In the genomic region with DNA sequence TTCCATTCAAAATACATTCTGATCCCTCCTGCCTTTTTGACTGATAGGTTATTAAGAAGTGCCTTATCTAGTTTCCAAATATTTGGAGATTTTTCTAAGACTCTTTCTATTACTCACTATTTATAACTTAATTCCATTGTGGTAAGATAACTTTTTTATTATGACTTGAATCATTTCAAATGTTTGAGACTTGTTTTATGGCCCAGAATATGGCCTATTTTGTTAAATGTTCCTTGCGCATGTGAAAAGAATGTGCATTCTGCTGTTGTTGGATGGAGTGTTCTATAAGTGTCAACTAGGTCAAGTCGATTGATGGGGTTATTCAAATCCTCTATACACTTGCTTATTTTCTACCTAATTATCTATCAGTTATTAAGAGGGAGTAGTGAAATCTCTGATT, we compare ENCODE assay signal across 27 cellular contexts. TPM values are rescaled to one million over a fixed set of nuclear protein-coding genes. Genes with fewer than 3 reads are reported as not detected.
DNase-seq lines count a peak whose midpoint lies in the region; ATAC-seq, FAIRE-seq and TF ChIP-seq lines count a peak whose summit lies in the region.
"Had no signal": no experiment of that assay in that cellular context is flagged by ENCODE, and none has a peak within 500 bp of the region (broad histone marks: within the 10 kb centered on the region; RNA-seq: fewer than 3 reads in every experiment).

No MANE protein-coding gene starts in this region.

- peak; percentile 57 for ATAC-seq in IMR-90 (ENCODE audit: low read depth)
- ATAC-seq in thoracic aorta (ENCODE audit: insufficient number of reproducible peaks, low FRiP score, low read depth): no peak
- ATAC-seq in HG03571 (IDR thresholded peaks at IDR 0.05; ENCODE audit: unreplicated experiment): no peak
- ATAC-seq: HepG2 had no signal

- no peak overlapping the region for H3K23ac ChIP-seq in IMR-90 (ENCODE audit: low read depth, low read length)

- no peak overlapping the region for H4K5ac ChIP-seq in IMR-90 (ENCODE audit: low read depth, low read length)

- intact Hi-C loops in IMR-90 (cut with micrococcal nuclease): no loop called here

- H3K14ac ChIP-seq in IMR-90 (replicated peaks; ENCODE audit: low read depth, low read length): no peak overlapping the region

- H3K27ac ChIP-seq in IMR-90 (ENCODE audit: insufficient read depth, low read length) (no peak overlapping the region), astrocyte (ENCODE audit: low read depth, low read length) (no peak overlapping the region), thoracic aorta (peak overlapping the region; percentile 62 to 90)
- H3K27ac ChIP-seq: SJSA1 had no signal

- H3K4me2 ChIP-seq in IMR-90 (ENCODE audit: low read depth, low read length): peak overlapping the region; percentile 31; the same call in 1 of the 2 replicates
- H3K4me2 ChIP-seq in astrocyte (ENCODE audit: low read length): no peak overlapping the region

- peak overlapping the region; percentile 13; the same call in 1 of the 2 replicates for H3K18ac ChIP-seq in IMR-90 (ENCODE audit: low read depth, low read length)

- no peak overlapping the region for H2BK15ac ChIP-seq in IMR-90 (ENCODE audit: low read depth, low read length)

- CTCF ChIA-PET in IMR-90 (lab: Yijun Ruan, JAX): no interaction called here

- H2BK120ac ChIP-seq in IMR-90 (ENCODE audit: low read depth, low read length): no peak overlapping the region

- peak; percentile 83 for DNase-seq in EH (ENCODE audit: low read depth)
- peak; percentile 54 for DNase-seq in IMR-90
- DNase-seq in astrocyte (ENCODE audit: low read depth): peak; percentile 35
- DNase-seq in thoracic aorta (ENCODE audit: low spot score): no peak
- no peak for DNase-seq in activated naive CD4-positive, alpha-beta T cell treated with anti-CD3 and anti-CD28 coated beads, Interleukin-2, amount 50 U/mL, for 16 hours
- DNase-seq in mucosa of gallbladder (ENCODE audit: low spot score): no peak
- DNase-seq: AML-193; C1 segment of cervical spinal cord; Caco-2; CD4-positive, alpha-beta memory T cell; GF-D8; KBM-7; MG63; NCI-H2029; NCI-H446; NCI-H524 treated with DMSO at 0.1 percent for 48 hours; NCI-H774; NK-92 treated with Interleukin-12 subunit alpha and Interleukin-12 subunit beta, amount 100 ng/mL, for 24 hours; Right ventricle myocardium superior; RPMI8226 had no signal

- H3K9me1 ChIP-seq in IMR-90 (ENCODE audit: insufficient read depth, low read length): no peaks in the 10 kb centered on the region

- H2BK5ac ChIP-seq in IMR-90 (ENCODE audit: low read depth, low read length, poor library complexity, severe bottlenecking): peak overlapping the region; percentile 63

- H3K4ac ChIP-seq in IMR-90 (ENCODE audit: low read depth, low read length): no peak overlapping the region

- no peaks in the 10 kb centered on the region for H3K79me1 ChIP-seq in IMR-90 (ENCODE audit: low read depth in 1 of 2, low read length in 2 of 2)

- TF ChIP-seq CTCF in IMR-90 (conservative IDR thresholded peaks at IDR 0.05; ENCODE audit: low read depth, low read length) (no peak), astrocyte (IDR thresholded peaks at IDR 0.05; ENCODE audit: insufficient read depth, low read depth, low read length) (no peak), thoracic aorta (IDR thresholded peaks at IDR 0.05) (no peak)

- H3K36me3 ChIP-seq in IMR-90 (ENCODE audit: control insufficient read depth, insufficient read depth, low read length) (no peaks in the 10 kb centered on the region), astrocyte (ENCODE audit: insufficient read depth, low read length) (no peaks in the 10 kb centered on the region), thoracic aorta (no peaks in the 10 kb centered on the region)
- H3K36me3 ChIP-seq: MG63, SJSA1 had no signal

- no peaks in the 10 kb centered on the region for H3K36me3 Mint-ChIP-seq in astrocyte (ENCODE audit: low read depth, unreplicated experiment)
- H3K36me3 Mint-ChIP-seq: CD4-positive, alpha-beta memory T cell had no signal

- TF ChIP-seq RAD21 in IMR-90 (IDR thresholded peaks at IDR 0.05; ENCODE audit: low read length): no peak

- H3K4me1 Mint-ChIP-seq in astrocyte (ENCODE audit: low read depth, unreplicated experiment): peaks cover 6% of the 10 kb centered on the region
- H3K4me1 Mint-ChIP-seq: CD4-positive, alpha-beta memory T cell had no signal

- H3K4me3 ChIP-seq in IMR-90 (ENCODE audit: insufficient read depth, low read depth, low read length) (no peak overlapping the region), astrocyte (ENCODE audit: insufficient read depth, low read depth, low read length) (no peak overlapping the region), thoracic aorta (peak overlapping the region; percentile 27)
- H3K4me3 ChIP-seq: MG63, SJSA1 had no signal

- H4K91ac ChIP-seq in IMR-90 (ENCODE audit: insufficient read depth, low read depth, low read length): no peak overlapping the region

- in situ Hi-C loops in IMR-90 (cut with MboI; ENCODE audit: low sequenced_read_pairs): no loop called here

- H3K27me3 Mint-ChIP-seq in astrocyte (ENCODE audit: low read depth, unreplicated experiment): no peaks in the 10 kb centered on the region

- no peak overlapping the region for H2AK9ac ChIP-seq in IMR-90 (replicated peaks; ENCODE audit: low read depth, low read length, poor library complexity)

- H4K20me1 ChIP-seq in IMR-90 (ENCODE audit: insufficient read depth, low read length): no peaks in the 10 kb centered on the region
- no peaks in the 10 kb centered on the region for H4K20me1 ChIP-seq in astrocyte (ENCODE audit: insufficient read depth, low read length)

- H3K27me3 ChIP-seq in IMR-90 (ENCODE audit: control insufficient read depth, insufficient read depth, low read length): no peaks in the 10 kb centered on the region
- H3K27me3 ChIP-seq in astrocyte (ENCODE audit: insufficient read depth, low read length): no peaks in the 10 kb centered on the region
- H3K27me3 ChIP-seq in thoracic aorta (replicated peaks; ENCODE audit: insufficient read depth): no peaks in the 10 kb centered on the region
- H3K27me3 ChIP-seq: MG63, SJSA1 had no signal

- dilution Hi-C loops in IMR-90 (cut with HindIII; ENCODE audit: low sequenced_read_pairs, unreplicated experiment): no loop called here

- H4K8ac ChIP-seq in IMR-90 (ENCODE audit: low read depth in 2 of 2, low read length in 2 of 2): no peak overlapping the region

- BruUV-seq in IMR-90 (replicated peaks; lab: Mats Ljungman, UMichigan): no TSS peak

- no peak for FAIRE-seq in astrocyte (lab: Jason Lieb, UNC)
- FAIRE-seq: A204.1, GM12892, GM19239, HepG2 had no signal

- no CpG with 5 or more reads among the region's 2 CpGs for WGBS in IMR-90 (ENCODE audit: extremely low coverage in 2 of 2, insufficient read length in 1 of 2), 2 experiments

- H3K4me1 ChIP-seq in IMR-90 (ENCODE audit: control insufficient read depth, insufficient read depth, low read length): peaks cover 7% of the 10 kb centered on the region
- H3K4me1 ChIP-seq in astrocyte (ENCODE audit: insufficient read depth, low read length): no peaks in the 10 kb centered on the region
- H3K4me1 ChIP-seq in thoracic aorta (ENCODE audit: control insufficient read depth in 1 of 2, low read depth in 2 of 2): peaks cover 17 to 32% of the 10 kb centered on the region in 2 donors

- no peak overlapping the region for H2AK5ac ChIP-seq in IMR-90 (ENCODE audit: low read depth, low read length)

- no peak overlapping the region for H2BK20ac ChIP-seq in IMR-90 (ENCODE audit: low read depth, low read length)

- H3K9me3 Mint-ChIP-seq in astrocyte (ENCODE audit: unreplicated experiment): no peaks in the 10 kb centered on the region

- no peak overlapping the region for H3K27ac Mint-ChIP-seq in astrocyte (ENCODE audit: unreplicated experiment)

- H3K9me3 ChIP-seq in IMR-90 (ENCODE audit: control insufficient read depth, insufficient read depth, low read length) (no peaks in the 10 kb centered on the region), astrocyte (ENCODE audit: insufficient read depth, low read depth, low read length) (no peaks in the 10 kb centered on the region), thoracic aorta (no peaks in the 10 kb centered on the region)
- H3K9me3 ChIP-seq: Caco-2, SJSA1 had no signal

- no peak overlapping the region for H3K56ac ChIP-seq in IMR-90 (ENCODE audit: extremely low read depth, insufficient read depth, low read length)

- H3K9ac ChIP-seq in IMR-90 (ENCODE audit: low read depth, low read length): no peak overlapping the region
- H3K9ac ChIP-seq in astrocyte (ENCODE audit: low read length): no peak overlapping the region

- no peak overlapping the region for H3K4me3 Mint-ChIP-seq in astrocyte (ENCODE audit: unreplicated experiment)
- H3K4me3 Mint-ChIP-seq: CD4-positive, alpha-beta memory T cell had no signal

- POLR2A ChIA-PET in IMR-90 (lab: Charles Lee; ENCODE audit: unreplicated experiment): no interaction called here

- no peaks in the 10 kb centered on the region for H3K79me2 ChIP-seq in astrocyte (ENCODE audit: insufficient read depth, low read length)

- no peak for TF ChIP-seq POLR2A in IMR-90 (IDR thresholded peaks at IDR 0.05; ENCODE audit: low read depth, low read length)

- H2AFZ ChIP-seq in IMR-90 (replicated peaks; ENCODE audit: low read length, poor library complexity) (no peak overlapping the region), astrocyte (ENCODE audit: low read depth, low read length) (no peak overlapping the region)

TF ChIP-seq in IMR-90, 13 proteins besides CTCF, POLR2A, EP300 and RAD21 (continues in another document):
- TF ChIP-seq FOS (IDR thresholded peaks at IDR 0.05; ENCODE audit: low read depth, low read length): no peak
- no peak for TF ChIP-seq NFE2L2 (IDR thresholded peaks at IDR 0.05; ENCODE audit: low read depth, low read length)
- TF ChIP-seq SMC3 (IDR thresholded peaks at IDR 0.05; ENCODE audit: low read depth, low read length): no peak
- TF ChIP-seq, protein P1, sequence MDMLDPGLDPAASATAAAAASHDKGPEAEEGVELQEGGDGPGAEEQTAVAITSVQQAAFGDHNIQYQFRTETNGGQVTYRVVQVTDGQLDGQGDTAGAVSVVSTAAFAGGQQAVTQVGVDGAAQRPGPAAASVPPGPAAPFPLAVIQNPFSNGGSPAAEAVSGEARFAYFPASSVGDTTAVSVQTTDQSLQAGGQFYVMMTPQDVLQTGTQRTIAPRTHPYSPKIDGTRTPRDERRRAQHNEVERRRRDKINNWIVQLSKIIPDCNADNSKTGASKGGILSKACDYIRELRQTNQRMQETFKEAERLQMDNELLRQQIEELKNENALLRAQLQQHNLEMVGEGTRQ (IDR thresholded peaks at IDR 0.05; ENCODE audit: low read depth, low read length): no peak

RNA-seq across cellular contexts. Expression of a gene that starts 13.1 kb away (rescaled TPM):
- 0.36 and 0.56 TPM in 2 replicates for total RNA-seq in IMR-90 (2012; rRNA removed)
- 0.30 and 0.34 TPM in 2 replicates for polyA plus RNA-seq in IMR-90 (2012; rRNA removed)
- 0.16 TPM in 1 of 2 replicates, not detected in the other for polyA plus RNA-seq in IMR-90 (2012; cell fraction: cytosol; rRNA removed)
- polyA plus RNA-seq in IMR-90 (2012; cell fraction: nucleus; rRNA removed; ENCODE audit: low replicate concordance): 0.09 and 0.11 TPM in 2 replicates
- total RNA-seq in astrocyte: not detected in 2 replicates
- not detected for total RNA-seq in thoracic aorta
- total RNA-seq in mucosa of gallbladder: not detected
- total RNA-seq: Caco-2; CD4-positive, alpha-beta memory T cell; HepG2; HT1080; Right ventricle myocardium superior had no signal
- polyA plus RNA-seq: CD4-positive, alpha-beta memory T cell had no signal

RNA-seq across cellular contexts. Expression of a gene that starts 59.5 kb away (rescaled TPM):
- total RNA-seq in IMR-90 (2012; rRNA removed) (19.9 and 21.1 TPM in 2 replicates), astrocyte (8.5 and 10.1 TPM in 2 replicates), thoracic aorta (100 to 1,000 TPM in 1 of 2 donors, 10 to 100 TPM in 1; 75.6 to 101 TPM), mucosa of gallbladder (0.37 TPM)
- polyA plus RNA-seq in IMR-90 (2012; rRNA removed): 41.5 and 45.5 TPM in 2 replicates
- 24.2 and 25.6 TPM in 2 replicates for polyA plus RNA-seq in IMR-90 (2012; cell fraction: cytosol; rRNA removed)
- polyA plus RNA-seq in IMR-90 (2012; cell fraction: nucleus; rRNA removed; ENCODE audit: low replicate concordance): 53.9 and 65.7 TPM in 2 replicates
- total RNA-seq: CD4-positive, alpha-beta memory T cell; HepG2 had no signal
- polyA plus RNA-seq: HepG2 had no signal

Comparison
In these comparisons a context has a peak if more than half of its experiments do, and no peak if none do; other contexts are left out.
1. DNase-seq: peak in EH (single experiment), IMR-90 (single experiment) and astrocyte (single experiment); none in thoracic aorta (single experiment), activated naive CD4-positive, alpha-beta T cell treated with anti-CD3 and anti-CD28 coated beads, Interleukin-2, amount 50 U/mL, for 16 hours (single experiment) and mucosa of gallbladder (single experiment).
2. H3K27ac ChIP-seq: peak in thoracic aorta (2 of 2); none in IMR-90 (single experiment) and astrocyte (single experiment).